9 cellular contexts compared by ENCODE assay signal in the genomic region with DNA sequence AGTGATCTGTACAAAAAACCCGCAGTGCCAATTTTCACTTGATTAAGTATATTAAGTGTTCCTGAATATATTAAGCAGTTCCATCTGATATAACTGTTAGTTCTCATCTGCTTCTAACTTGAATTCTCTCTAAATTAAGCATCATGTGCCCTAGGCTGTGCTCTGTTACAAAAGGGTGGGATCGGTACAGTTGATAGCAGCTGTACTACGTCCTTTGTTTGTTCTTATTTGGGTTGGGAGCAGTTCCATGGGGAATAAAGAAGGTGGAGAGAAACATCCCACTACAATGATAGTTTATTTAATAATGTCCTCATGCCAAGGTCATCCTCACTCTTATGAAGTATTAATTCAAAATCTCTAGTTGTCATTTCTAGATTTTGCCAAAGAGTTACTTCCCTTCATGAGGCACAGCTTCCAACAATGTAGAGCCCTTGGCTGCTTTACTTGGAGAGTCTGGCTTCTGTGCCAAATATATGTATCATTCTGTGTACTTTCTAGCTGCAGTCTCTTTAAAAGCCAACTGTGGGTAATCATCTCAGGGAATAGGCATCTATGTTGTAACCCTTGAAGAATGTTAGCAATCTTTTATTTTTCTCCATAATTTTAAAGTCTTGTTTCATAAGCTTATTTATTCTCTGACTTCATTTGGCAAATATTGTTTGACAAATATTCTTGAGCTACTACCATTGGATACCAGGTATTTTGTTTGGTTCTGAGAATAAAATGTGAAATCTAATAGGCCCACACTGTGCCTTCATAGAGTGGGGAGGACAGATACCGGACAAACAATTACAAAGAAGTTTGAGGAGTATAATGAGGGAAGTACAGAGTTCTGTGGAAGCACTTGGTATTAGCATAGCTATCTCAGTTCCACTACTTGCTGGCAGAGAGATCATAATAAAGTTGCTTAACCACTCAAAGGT. TPM values are rescaled to one million over a fixed set of nuclear protein-coding genes. Genes with fewer than 3 reads are reported as not detected.
DNase-seq lines count a peak whose midpoint lies in the region; ATAC-seq and TF ChIP-seq lines count a peak whose summit lies in the region.
"Had no signal": no experiment of that assay in that cellular context is flagged by ENCODE, and none has a peak within 500 bp of the region (broad histone marks: within the 10 kb centered on the region; RNA-seq: fewer than 3 reads in every experiment).

No MANE protein-coding gene starts in this region.

- H3K27ac ChIP-seq in ascending aorta = peak overlapping the region; percentile 63 to 70
- H3K27ac ChIP-seq in right cardiac atrium (ENCODE audit: low read length) = no peak overlapping the region
- peak overlapping the region; percentile 80 for H3K27ac ChIP-seq in subcutaneous abdominal adipose tissue (ENCODE audit: low read depth, low read length)
- peak overlapping the region in 1 of 5 donors; percentile 42 for H3K27ac ChIP-seq in adrenal gland

- no peak for TF ChIP-seq POLR2A in adrenal gland (IDR thresholded peaks at IDR 0.05)

- H3K4me1 ChIP-seq in ascending aorta = peaks cover 0 to 17% of the 10 kb centered on the region in 2 donors
- H3K4me1 ChIP-seq in right cardiac atrium (ENCODE audit: control insufficient read depth, insufficient read depth, low read length) = peaks cover 1% of the 10 kb centered on the region
- peaks cover 0 to 7% (median 6%) of the 10 kb centered on the region in 5 donors for H3K4me1 ChIP-seq in subcutaneous abdominal adipose tissue (ENCODE audit: control insufficient read depth in 5 of 5, insufficient read depth in 5 of 5, low read length in 5 of 5)
- peaks cover 0 to 8% of the 10 kb centered on the region in 2 donors for H3K4me1 ChIP-seq in adrenal gland (replicated peaks in 1 of 2)

- DNase-seq in HS-5 (ENCODE audit: low read depth) = peak; percentile 86
- peak in 1 of 2 donors; percentile 70 for DNase-seq in ascending aorta (ENCODE audit: low spot score in 2 of 2)
- DNase-seq in right cardiac atrium = peak in 1 of 3 donors; percentile 13
- DNase-seq in GM19240 (ENCODE audit: insufficient read length, low spot score) = no peak
- DNase-seq in adrenal gland = no peak
- DNase-seq: NCI-H2029 had no signal

- H3K9me3 ChIP-seq in ascending aorta (peaks cover 0 to under 1% of the 10 kb centered on the region in 2 donors), right cardiac atrium (ENCODE audit: control insufficient read depth, low read length) (no peaks in the 10 kb centered on the region), subcutaneous abdominal adipose tissue (ENCODE audit: control insufficient read depth in 5 of 5, low read length in 5 of 5) (peaks cover 0 to 7% (median 0%) of the 10 kb centered on the region in 5 donors), adrenal gland (replicated peaks in 1 of 3) (no peaks in the 10 kb centered on the region)

- H3K27me3 ChIP-seq in ascending aorta = no peaks in the 10 kb centered on the region
- H3K27me3 ChIP-seq in right cardiac atrium (ENCODE audit: control insufficient read depth, insufficient read depth) = no peaks in the 10 kb centered on the region
- H3K27me3 ChIP-seq in subcutaneous abdominal adipose tissue (ENCODE audit: control insufficient read depth in 5 of 5, insufficient read depth in 4 of 5, low read length in 5 of 5) = no peaks in the 10 kb centered on the region
- no peaks in the 10 kb centered on the region for H3K27me3 ChIP-seq in adrenal gland

- H3K36me3 ChIP-seq in ascending aorta (no peaks in the 10 kb centered on the region), subcutaneous abdominal adipose tissue (ENCODE audit: control insufficient read depth in 5 of 5, insufficient read depth in 5 of 5, low read length in 5 of 5) (no peaks in the 10 kb centered on the region), adrenal gland (replicated peaks in 1 of 2) (no peaks in the 10 kb centered on the region)

- ATAC-seq in right cardiac atrium (peak; percentile 91 to 94), GM18870 (IDR thresholded peaks at IDR 0.05; ENCODE audit: unreplicated experiment) (no peak), HG02678 (IDR thresholded peaks at IDR 0.05; ENCODE audit: unreplicated experiment) (no peak)

- WGBS in right cardiac atrium = 39% methylated on average over 4 of the region's 4 CpGs
- WGBS in adrenal gland, 4 donors = 75 to 83% (median 80%) methylated on average over 4 of the region's 4 CpGs

- peak overlapping the region in 1 of 2 donors; percentile 13 for H3K4me3 ChIP-seq in ascending aorta
- no peak overlapping the region for H3K4me3 ChIP-seq in right cardiac atrium (ENCODE audit: low read length)
- no peak overlapping the region for H3K4me3 ChIP-seq in subcutaneous abdominal adipose tissue (ENCODE audit: low read depth in 1 of 5, low read length in 5 of 5)
- H3K4me3 ChIP-seq in adrenal gland = no peak overlapping the region

- no peak overlapping the region for H3K9ac ChIP-seq in subcutaneous abdominal adipose tissue (ENCODE audit: low read length in 5 of 5)

- intact Hi-C loops in ascending aorta (cut with DNase I) = loop anchor here (1.0 to 5.0 kb wide), 3 partner anchors 22 to 309 kb away; a partner anchor contains a TSS
- intact Hi-C loops in right cardiac atrium (cut with DNase I) = no loop called here
- intact Hi-C loops in adrenal gland (cut with DNase I) = no loop called here

- TF ChIP-seq CTCF in ascending aorta (IDR thresholded peaks at IDR 0.05) (no peak), adrenal gland (IDR thresholded peaks at IDR 0.05) (no peak)

RNA-seq across cellular contexts. Expression of a gene that starts 22.4 kb away (rescaled TPM):
- total RNA-seq in ascending aorta (149 TPM), right cardiac atrium (10 to 100 TPM; 17.4 to 30.3 (median 27.3) TPM), adrenal gland (100 to 1,000 TPM in 5 of 8 donors, 10 to 100 TPM in 3; 32.3 to 161 (median 101) TPM)
- polyA plus RNA-seq in right cardiac atrium (7.6 TPM), adrenal gland (10 to 100 TPM in 2 of 3 donors, 1 to 10 TPM in 1; 7.8 to 17.2 (median 12.2) TPM)

Comparison
In these comparisons a context has a peak if more than half of its experiments do, and no peak if none do; other contexts are left out.
1. ATAC-seq: peak in right cardiac atrium (2 of 2); none in GM18870 (single experiment) and HG02678 (single experiment).